Comparison of ENCODE assay signal across 8 cellular contexts in the genomic region with DNA sequence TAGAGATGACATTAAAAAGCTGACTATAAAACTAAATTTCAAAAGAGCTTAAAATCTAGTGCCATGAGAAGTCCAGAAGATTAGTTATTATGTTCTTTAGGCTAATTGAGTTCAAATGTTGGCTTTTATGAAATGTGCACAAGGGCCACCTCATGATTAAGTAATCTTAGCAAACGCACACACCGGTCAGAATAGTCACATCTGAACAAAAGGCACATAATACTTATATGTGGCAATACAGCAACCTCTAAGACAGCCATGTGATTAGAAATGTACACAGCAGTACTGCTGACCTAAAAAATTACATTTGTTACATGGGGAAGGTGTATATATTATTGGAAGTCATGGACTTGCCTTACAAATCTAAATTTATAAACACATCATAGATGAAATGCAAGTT.
"Had no signal": no experiment of that assay in that cellular context is flagged by ENCODE, and none has a peak within 500 bp of the region (broad histone marks: within the 10 kb centered on the region; RNA-seq: fewer than 3 reads in every experiment).

No MANE protein-coding gene starts in this region.

- H3K4me3 ChIP-seq: GM23338, K562 had no signal

- ATAC-seq: GM23338, K562 had no signal

- FAIRE-seq: H1, H54, HTR-8/SVneo, K562 had no signal

- DNase-seq: H9, HCEC 1CT, IMR-90 had no signal
